Comparison of ENCODE assay signal across 8 cellular contexts in genomic region chr13:20411638-20412342, GRCh38.
A peak's percentile ranks its signal among the peaks of the same experiment; 100 is the strongest.
DNase-seq lines count a peak whose midpoint lies in the region; ATAC-seq and TF ChIP-seq lines count a peak whose summit lies in the region.

No MANE protein-coding gene starts in this region.

- H3K23ac ChIP-seq in H9 (ENCODE audit: insufficient read length, low read depth, low read length): no peak overlapping the region

- H3K14ac ChIP-seq in H9 (ENCODE audit: insufficient read depth, low read length): no peak overlapping the region

- no peaks in the 10 kb centered on the region for H3K9me3 Mint-ChIP-seq in H9

- peak; percentile 81 for DNase-seq in GM10266 (ENCODE audit: extremely low spot score)
- DNase-seq in activated gamma-delta T cell treated with anti-CD3 and anti-CD28 coated beads, Interleukin-2, amount 50 U/mL, for 16 hours (ENCODE audit: low read depth): peak; percentile 15
- no peak for DNase-seq in H9
- DNase-seq in occipital lobe (lab: John Stamatoyannopoulos, UW): no peak
- no peak for DNase-seq in NCI-H345 treated with DMSO at 0.1 percent for 48 hours (lab: John Stamatoyannopoulos, UW; ENCODE audit: unreplicated experiment)
- DNase-seq in C1 segment of cervical spinal cord (lab: John Stamatoyannopoulos, UW): no peak

- peak overlapping the region in 1 of 3 experiments; percentile 66; a peak in 2 of 7 replicates for H3K27ac Mint-ChIP-seq in H9

- no peak overlapping the region for H2BK120ac ChIP-seq in H9 (ENCODE audit: low read depth, low read length, poor library complexity, severe bottlenecking)

- no peak overlapping the region for H4K8ac ChIP-seq in H9 (replicated peaks; ENCODE audit: insufficient read length, low read depth, low read length)

- TF ChIP-seq CTCF in GM10266 (IDR thresholded peaks at IDR 0.05; ENCODE audit: control insufficient read depth, insufficient read depth, low read depth, missing control alignments) (no peak), H9 (conservative IDR thresholded peaks at IDR 0.05) (no peak)

- no peak overlapping the region for H2BK15ac ChIP-seq in H9 (ENCODE audit: low read depth, low read length)

- ATAC-seq in GM21423 (IDR thresholded peaks at IDR 0.05; ENCODE audit: unreplicated experiment): peak; percentile 93
- ATAC-seq in HG03575 (IDR thresholded peaks at IDR 0.05; ENCODE audit: extremely low read depth, insufficient number of reproducible peaks, low FRiP score, unreplicated experiment): peak; percentile 83

- H2AK5ac ChIP-seq in H9 (ENCODE audit: insufficient read length, low read length): no peak overlapping the region

- no peaks in the 10 kb centered on the region for H3K79me1 ChIP-seq in H9 (ENCODE audit: insufficient read depth, low read depth, low read length, poor library complexity, severe bottlenecking)

- no peak overlapping the region for H3K4me2 ChIP-seq in H9 (ENCODE audit: insufficient read depth, insufficient read length, low read length)

- no peak overlapping the region for H2BK12ac ChIP-seq in H9 (ENCODE audit: insufficient read length, low read depth, low read length)

- no peak overlapping the region for H3K56ac ChIP-seq in H9 (ENCODE audit: insufficient read length, low read depth, low read length)

- H4K91ac ChIP-seq in H9 (ENCODE audit: insufficient read length, low read depth, low read length): no peak overlapping the region

- no peak overlapping the region for H4K5ac ChIP-seq in H9 (ENCODE audit: insufficient read length, low read depth, low read length)

- H3K4me1 ChIP-seq in H9 (ENCODE audit: insufficient read depth, low read length): peaks cover 2% of the 10 kb centered on the region; the same call in 1 of the 2 replicates

- WGBS in H9 (ENCODE audit: extremely low coverage, insufficient read length, low lambda C conversion rate): no CpG with 5 or more reads among the region's 6 CpGs

- H3K36me3 Mint-ChIP-seq in H9 (ENCODE audit: insufficient read depth in 1 of 3, low read depth in 3 of 3): peaks cover 0 to 5% (median 0%) of the 10 kb centered on the region in 3 experiments; a peak in 1 of 7 replicates

- H3K27me3 Mint-ChIP-seq in H9 (ENCODE audit: low read depth): peaks cover 5% of the 10 kb centered on the region

- H3K27me3 ChIP-seq in H9 (ENCODE audit: insufficient read depth, low read length): no peaks in the 10 kb centered on the region

- H3K79me2 ChIP-seq in H9 (ENCODE audit: insufficient read depth, low read length): no peaks in the 10 kb centered on the region

- H4K20me1 ChIP-seq in H9 (ENCODE audit: control insufficient read depth, insufficient read depth, insufficient read length): no peaks in the 10 kb centered on the region

- H3K23me2 ChIP-seq in H9 (ENCODE audit: insufficient read length, low read depth, low read length, poor library complexity, severe bottlenecking): no peaks in the 10 kb centered on the region

- no peak overlapping the region for H3K18ac ChIP-seq in H9 (ENCODE audit: insufficient read length, low read depth, low read length)

- H3K4me3 Mint-ChIP-seq in H9: no peak overlapping the region

- H3K9me3 ChIP-seq in H9 (ENCODE audit: control insufficient read depth, low read depth, low read length): no peaks in the 10 kb centered on the region

- H3K4me1 Mint-ChIP-seq in H9: peaks cover 42 to 43% of the 10 kb centered on the region in 2 experiments

- H3T11ph ChIP-seq in H9 (ENCODE audit: low read length): no peak overlapping the region

- H2AFZ ChIP-seq in H9 (ENCODE audit: low read length): no peak overlapping the region

- H3K4ac ChIP-seq in H9 (ENCODE audit: low read depth, low read length): no peak overlapping the region

- H2BK20ac ChIP-seq in H9 (ENCODE audit: low read depth, low read length, poor library complexity, severe bottlenecking): no peak overlapping the region

- no peak overlapping the region for H2BK5ac ChIP-seq in H9 (ENCODE audit: insufficient read length, low read length)

- H3K27ac ChIP-seq in H9 (ENCODE audit: insufficient read length, low read depth, low read length): no peak overlapping the region

- H3K9ac ChIP-seq in H9 (ENCODE audit: extremely low read depth, insufficient read length, low read length): no peak overlapping the region

Comparison
In these comparisons a context has a peak if more than half of its experiments do, and no peak if none do; other contexts are left out.
1. DNase-seq: peak in GM10266 (single experiment) and activated gamma-delta T cell treated with anti-CD3 and anti-CD28 coated beads, Interleukin-2, amount 50 U/mL, for 16 hours (single experiment); none in H9 (single experiment), occipital lobe (single experiment), NCI-H345 treated with DMSO at 0.1 percent for 48 hours (single experiment) and C1 segment of cervical spinal cord (0 of 14).